In the genomic region with DNA sequence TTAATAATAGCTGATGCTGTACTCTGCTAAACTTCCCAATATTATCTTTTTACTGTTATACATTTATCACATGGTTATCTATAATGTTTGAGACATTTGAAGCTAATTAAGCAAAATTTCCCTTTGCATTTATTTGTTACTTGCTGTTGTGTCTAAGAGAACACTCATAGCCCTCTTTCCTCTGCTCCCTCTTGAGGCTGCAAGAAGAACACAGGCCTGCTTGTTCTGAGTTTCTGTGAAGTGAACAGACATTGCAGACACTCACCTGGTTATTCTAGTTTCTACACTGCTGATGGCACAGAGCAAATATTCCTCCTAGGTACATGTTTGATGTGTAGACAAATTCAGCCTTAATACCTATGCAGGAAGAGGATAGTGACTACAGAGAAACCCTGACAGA, we compare ENCODE assay signal across 11 cellular contexts.
DNase-seq lines count a peak whose midpoint lies in the region; ATAC-seq, FAIRE-seq and TF ChIP-seq lines count a peak whose summit lies in the region.
"Had no signal": no experiment of that assay in that cellular context is flagged by ENCODE, and none has a peak within 500 bp of the region (broad histone marks: within the 10 kb centered on the region; RNA-seq: fewer than 3 reads in every experiment).

No MANE protein-coding gene starts in this region.

- no peak overlapping the region for H2BK12ac ChIP-seq in H9 (ENCODE audit: insufficient read length, low read depth, low read length)

- no peaks in the 10 kb centered on the region for H3K9me3 Mint-ChIP-seq in H9

- no peaks in the 10 kb centered on the region for H3K79me1 ChIP-seq in H9 (ENCODE audit: insufficient read depth, low read depth, low read length, poor library complexity, severe bottlenecking)

- H3K27ac ChIP-seq in H9 (ENCODE audit: insufficient read length, low read depth, low read length) (no peak overlapping the region), pancreas (no peak overlapping the region)

- no peak overlapping the region for H4K5ac ChIP-seq in H9 (ENCODE audit: insufficient read length, low read depth, low read length)

- no peaks in the 10 kb centered on the region for H3K27me3 Mint-ChIP-seq in H9 (ENCODE audit: low read depth)

- H4K20me1 ChIP-seq in H9 (ENCODE audit: control insufficient read depth, insufficient read depth, insufficient read length) = no peaks in the 10 kb centered on the region

- intact Hi-C loops in pancreas (cut with DNase I) = no loop called here

- no peak overlapping the region for H3K23ac ChIP-seq in H9 (ENCODE audit: insufficient read length, low read depth, low read length)

- no peak overlapping the region for H2BK15ac ChIP-seq in H9 (ENCODE audit: low read depth, low read length)

- H3T11ph ChIP-seq in H9 (ENCODE audit: low read length) = no peak overlapping the region

- H3K14ac ChIP-seq in H9 (ENCODE audit: insufficient read depth, low read length) = no peak overlapping the region

- H3K4me2 ChIP-seq in H9 (ENCODE audit: insufficient read depth, insufficient read length, low read length) = no peak overlapping the region

- no peak overlapping the region for H2AK5ac ChIP-seq in H9 (ENCODE audit: insufficient read length, low read length)

- H3K27ac Mint-ChIP-seq in H9 = no peak overlapping the region

- H3K36me3 Mint-ChIP-seq in H9 (ENCODE audit: insufficient read depth in 1 of 3, low read depth in 3 of 3) = no peaks in the 10 kb centered on the region; a peak in 1 of 7 replicates

- H4K8ac ChIP-seq in H9 (replicated peaks; ENCODE audit: insufficient read length, low read depth, low read length) = no peak overlapping the region

- H3K79me2 ChIP-seq in H9 (ENCODE audit: insufficient read depth, low read length) = no peaks in the 10 kb centered on the region

- H3K4me3 Mint-ChIP-seq in H9 = no peak overlapping the region

- no peak overlapping the region for H3K56ac ChIP-seq in H9 (ENCODE audit: insufficient read length, low read depth, low read length)

- no peak overlapping the region for H4K91ac ChIP-seq in H9 (ENCODE audit: insufficient read length, low read depth, low read length)

- H2BK5ac ChIP-seq in H9 (ENCODE audit: insufficient read length, low read length) = no peak overlapping the region

- peak; percentile 75 to 89 (median 86) for ATAC-seq in pancreas
- ATAC-seq in HG03045 (IDR thresholded peaks at IDR 0.05; ENCODE audit: unreplicated experiment) = no peak

- no peaks in the 10 kb centered on the region for H3K36me3 ChIP-seq in pancreas

- no peaks in the 10 kb centered on the region; the same call in 1 of the 2 replicates for H3K27me3 ChIP-seq in H9 (ENCODE audit: insufficient read depth, low read length)
- no peaks in the 10 kb centered on the region for H3K27me3 ChIP-seq in pancreas

- no peak overlapping the region for H3K4me3 ChIP-seq in epithelial cell of proximal tubule (ENCODE audit: low read depth, low read length)
- no peak overlapping the region for H3K4me3 ChIP-seq in pancreas

- H3K18ac ChIP-seq in H9 (ENCODE audit: insufficient read length, low read depth, low read length) = no peak overlapping the region

- no peak overlapping the region for H2BK120ac ChIP-seq in H9 (ENCODE audit: low read depth, low read length, poor library complexity, severe bottlenecking)

- H3K4me1 Mint-ChIP-seq in H9 = 0 out of 4 replicates have a peak, but pooled peaks cover 0 to 2% of the 10 kb centered on the region in 2 experiments

- no peak overlapping the region for H3K4ac ChIP-seq in H9 (ENCODE audit: low read depth, low read length)

- no peak overlapping the region for H2BK20ac ChIP-seq in H9 (ENCODE audit: low read depth, low read length, poor library complexity, severe bottlenecking)

- H3K23me2 ChIP-seq in H9 (ENCODE audit: insufficient read length, low read depth, low read length, poor library complexity, severe bottlenecking) = no peaks in the 10 kb centered on the region

- FAIRE-seq in pancreas (lab: Jason Lieb, UNC) = peak; percentile 26

- DNase-seq in H9 (no peak), OCI-M1 (lab: John Stamatoyannopoulos, UW) (peak; percentile 44), epithelial cell of proximal tubule (ENCODE audit: low read depth) (no peak), pancreas (no peak), HuH-7 (ENCODE audit: low spot score) (no peak)
- DNase-seq in activated CD4-positive, alpha-beta T cell treated with anti-CD3 and anti-CD28 coated beads, Interleukin-2, amount 50 U/mL, for 48 hours = no peak
- DNase-seq in activated naive CD4-positive, alpha-beta T cell (lab: John Stamatoyannopoulos, UW) = no peak
- DNase-seq: activated CD4-positive, alpha-beta T cell treated with anti-CD3 and anti-CD28 coated beads for 4 hours; hippocampal formation; NCI-H226 had no signal

- H2AFZ ChIP-seq in H9 (ENCODE audit: low read length) = no peak overlapping the region

- no peak overlapping the region for H3K9ac ChIP-seq in H9 (ENCODE audit: extremely low read depth, insufficient read length, low read length)

- peak; percentile 62 for TF ChIP-seq CTCF in H9 (conservative IDR thresholded peaks at IDR 0.05)
- TF ChIP-seq CTCF in epithelial cell of proximal tubule (conservative IDR thresholded peaks at IDR 0.05; ENCODE audit: low read depth, low read length) = peak; percentile 55
- peak in 2 of 4 donors; percentile 21 to 29 for TF ChIP-seq CTCF in pancreas (IDR thresholded peaks at IDR 0.05)

- H3K9me3 ChIP-seq in H9 (ENCODE audit: control insufficient read depth, low read depth, low read length) (no peaks in the 10 kb centered on the region), pancreas (no peaks in the 10 kb centered on the region)

- H3K4me1 ChIP-seq in H9 (ENCODE audit: insufficient read depth, low read length) (no peaks in the 10 kb centered on the region), pancreas (peaks cover under 1 to 18% (median 7%) of the 10 kb centered on the region in 3 donors)
